Comparison of ENCODE assay signal across 1 cellular context in the genomic region with DNA sequence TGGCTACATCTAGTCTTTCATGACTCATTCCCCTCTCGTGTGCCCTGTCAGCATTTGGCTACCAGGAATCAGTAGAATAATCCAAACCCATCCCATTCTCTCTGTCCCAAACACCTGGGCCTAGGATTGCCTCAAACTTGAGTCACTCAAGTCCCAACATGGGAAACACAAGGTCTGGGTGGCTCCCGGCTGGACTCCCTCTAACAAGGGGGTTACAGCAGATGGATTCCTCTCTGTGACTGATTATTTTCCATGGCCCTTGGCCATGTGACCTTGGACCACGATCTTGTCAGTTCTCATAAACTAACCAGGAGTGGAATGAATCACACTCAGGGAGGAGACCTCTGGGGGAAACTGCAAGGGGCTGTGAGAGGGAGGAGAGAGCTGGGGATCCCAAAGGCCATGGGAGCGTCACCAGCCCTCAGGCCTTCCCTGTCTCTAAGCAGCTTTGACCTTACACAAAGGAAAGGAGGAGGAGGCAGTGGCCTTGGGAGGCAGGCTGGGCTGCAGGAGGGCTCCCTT.
TF ChIP-seq lines count a peak whose summit lies in the region.

No MANE protein-coding gene starts in this region.

TF ChIP-seq in WTC11, 78 proteins besides CTCF, POLR2A, EP300 and RAD21 (continued from another document):
- TF ChIP-seq FOXK1 (CRISPR knock-in tag; IDR thresholded peaks at IDR 0.05): no peak
- no peak for TF ChIP-seq MYBL2 (CRISPR knock-in tag; IDR thresholded peaks at IDR 0.05)
- no peak for TF ChIP-seq NFYB (CRISPR knock-in tag; conservative IDR thresholded peaks at IDR 0.05; ENCODE audit: low read depth)
- TF ChIP-seq, protein P1, sequence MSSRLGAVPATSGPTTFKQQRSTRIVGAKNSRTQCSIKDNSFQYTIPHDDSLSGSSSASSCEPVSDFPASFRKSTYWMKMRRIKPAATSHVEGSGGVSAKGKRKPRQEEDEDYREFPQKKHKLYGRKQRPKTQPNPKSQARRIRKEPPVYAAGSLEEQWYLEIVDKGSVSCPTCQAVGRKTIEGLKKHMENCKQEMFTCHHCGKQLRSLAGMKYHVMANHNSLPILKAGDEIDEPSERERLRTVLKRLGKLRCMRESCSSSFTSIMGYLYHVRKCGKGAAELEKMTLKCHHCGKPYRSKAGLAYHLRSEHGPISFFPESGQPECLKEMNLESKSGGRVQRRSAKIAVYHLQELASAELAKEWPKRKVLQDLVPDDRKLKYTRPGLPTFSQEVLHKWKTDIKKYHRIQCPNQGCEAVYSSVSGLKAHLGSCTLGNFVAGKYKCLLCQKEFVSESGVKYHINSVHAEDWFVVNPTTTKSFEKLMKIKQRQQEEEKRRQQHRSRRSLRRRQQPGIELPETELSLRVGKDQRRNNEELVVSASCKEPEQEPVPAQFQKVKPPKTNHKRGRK (CRISPR knock-in tag; IDR thresholded peaks at IDR 0.05; ENCODE audit: borderline replicate concordance): no peak
- TF ChIP-seq, protein P2, sequence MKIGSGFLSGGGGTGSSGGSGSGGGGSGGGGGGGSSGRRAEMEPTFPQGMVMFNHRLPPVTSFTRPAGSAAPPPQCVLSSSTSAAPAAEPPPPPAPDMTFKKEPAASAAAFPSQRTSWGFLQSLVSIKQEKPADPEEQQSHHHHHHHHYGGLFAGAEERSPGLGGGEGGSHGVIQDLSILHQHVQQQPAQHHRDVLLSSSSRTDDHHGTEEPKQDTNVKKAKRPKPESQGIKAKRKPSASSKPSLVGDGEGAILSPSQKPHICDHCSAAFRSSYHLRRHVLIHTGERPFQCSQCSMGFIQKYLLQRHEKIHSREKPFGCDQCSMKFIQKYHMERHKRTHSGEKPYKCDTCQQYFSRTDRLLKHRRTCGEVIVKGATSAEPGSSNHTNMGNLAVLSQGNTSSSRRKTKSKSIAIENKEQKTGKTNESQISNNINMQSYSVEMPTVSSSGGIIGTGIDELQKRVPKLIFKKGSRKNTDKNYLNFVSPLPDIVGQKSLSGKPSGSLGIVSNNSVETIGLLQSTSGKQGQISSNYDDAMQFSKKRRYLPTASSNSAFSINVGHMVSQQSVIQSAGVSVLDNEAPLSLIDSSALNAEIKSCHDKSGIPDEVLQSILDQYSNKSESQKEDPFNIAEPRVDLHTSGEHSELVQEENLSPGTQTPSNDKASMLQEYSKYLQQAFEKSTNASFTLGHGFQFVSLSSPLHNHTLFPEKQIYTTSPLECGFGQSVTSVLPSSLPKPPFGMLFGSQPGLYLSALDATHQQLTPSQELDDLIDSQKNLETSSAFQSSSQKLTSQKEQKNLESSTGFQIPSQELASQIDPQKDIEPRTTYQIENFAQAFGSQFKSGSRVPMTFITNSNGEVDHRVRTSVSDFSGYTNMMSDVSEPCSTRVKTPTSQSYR (CRISPR knock-in tag; IDR thresholded peaks at IDR 0.05): no peak
- TF ChIP-seq, protein P3, sequence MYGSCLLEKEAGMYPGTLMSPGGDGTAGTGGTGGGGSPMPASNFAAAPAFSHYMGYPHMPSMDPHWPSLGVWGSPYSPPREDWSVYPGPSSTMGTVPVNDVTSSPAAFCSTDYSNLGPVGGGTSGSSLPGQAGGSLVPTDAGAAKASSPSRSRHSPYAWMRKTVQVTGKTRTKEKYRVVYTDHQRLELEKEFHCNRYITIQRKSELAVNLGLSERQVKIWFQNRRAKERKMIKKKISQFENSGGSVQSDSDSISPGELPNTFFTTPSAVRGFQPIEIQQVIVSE (CRISPR knock-in tag; IDR thresholded peaks at IDR 0.05; ENCODE audit: borderline replicate concordance): no peak
- TF ChIP-seq ZNF396 (CRISPR knock-in tag; IDR thresholded peaks at IDR 0.05; ENCODE audit: borderline replicate concordance): no peak
